ENCODE assay signal across 1 cellular context in the genomic region with DNA sequence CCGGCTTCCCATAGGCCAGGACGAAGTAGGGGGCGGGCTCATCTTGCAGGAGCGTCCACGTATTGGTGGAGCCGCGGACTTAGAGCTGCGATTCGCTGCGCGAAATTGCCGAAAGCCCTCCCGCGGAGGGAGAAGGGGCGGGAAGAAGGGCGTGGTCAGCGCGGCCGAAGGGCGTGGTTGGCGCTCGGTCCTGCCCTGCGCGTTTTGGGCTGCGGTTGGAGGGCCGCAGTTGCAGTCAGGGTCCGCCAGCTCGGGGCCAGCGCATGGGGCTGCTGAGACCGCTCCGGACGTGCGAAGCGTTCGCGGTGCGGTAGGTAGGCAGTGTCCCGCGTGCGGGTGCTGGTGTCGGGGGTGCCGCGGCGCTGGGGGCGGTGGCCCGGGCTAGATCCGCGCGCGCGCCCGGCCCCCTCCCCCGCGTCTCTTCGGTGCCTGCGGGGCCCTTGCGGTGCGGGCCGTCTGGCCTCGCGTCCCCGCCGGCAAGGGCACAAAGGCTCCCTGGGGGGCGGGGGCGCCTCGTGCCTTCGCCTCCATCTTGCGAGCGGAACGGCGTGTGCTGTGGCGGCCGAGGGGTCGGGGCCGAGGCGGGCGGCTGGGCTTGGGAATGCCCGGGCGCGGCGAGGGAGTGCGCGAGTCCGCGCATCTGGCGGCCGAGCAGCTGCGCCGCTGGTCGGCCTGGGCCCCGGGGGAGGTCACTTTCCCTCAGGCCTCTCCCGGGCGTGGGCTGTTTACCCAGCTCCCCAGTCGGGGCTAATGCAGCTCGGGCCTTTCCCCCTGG.
A peak's percentile ranks its signal among the peaks of the same experiment; 100 is the strongest.
TF ChIP-seq lines count a peak whose summit lies in the region.

A gene with protein sequence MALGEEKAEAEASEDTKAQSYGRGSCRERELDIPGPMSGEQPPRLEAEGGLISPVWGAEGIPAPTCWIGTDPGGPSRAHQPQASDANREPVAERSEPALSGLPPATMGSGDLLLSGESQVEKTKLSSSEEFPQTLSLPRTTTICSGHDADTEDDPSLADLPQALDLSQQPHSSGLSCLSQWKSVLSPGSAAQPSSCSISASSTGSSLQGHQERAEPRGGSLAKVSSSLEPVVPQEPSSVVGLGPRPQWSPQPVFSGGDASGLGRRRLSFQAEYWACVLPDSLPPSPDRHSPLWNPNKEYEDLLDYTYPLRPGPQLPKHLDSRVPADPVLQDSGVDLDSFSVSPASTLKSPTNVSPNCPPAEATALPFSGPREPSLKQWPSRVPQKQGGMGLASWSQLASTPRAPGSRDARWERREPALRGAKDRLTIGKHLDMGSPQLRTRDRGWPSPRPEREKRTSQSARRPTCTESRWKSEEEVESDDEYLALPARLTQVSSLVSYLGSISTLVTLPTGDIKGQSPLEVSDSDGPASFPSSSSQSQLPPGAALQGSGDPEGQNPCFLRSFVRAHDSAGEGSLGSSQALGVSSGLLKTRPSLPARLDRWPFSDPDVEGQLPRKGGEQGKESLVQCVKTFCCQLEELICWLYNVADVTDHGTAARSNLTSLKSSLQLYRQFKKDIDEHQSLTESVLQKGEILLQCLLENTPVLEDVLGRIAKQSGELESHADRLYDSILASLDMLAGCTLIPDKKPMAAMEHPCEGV (plus strand): TSS at position 202 of the 775 bp plus-strand sequence. CDS start 13,029 bp downstream, outside the sequence.

TF ChIP-seq in GM12878, 131 proteins besides CTCF, POLR2A, EP300 and RAD21 (continued from another document):
- TF ChIP-seq, protein P1, sequence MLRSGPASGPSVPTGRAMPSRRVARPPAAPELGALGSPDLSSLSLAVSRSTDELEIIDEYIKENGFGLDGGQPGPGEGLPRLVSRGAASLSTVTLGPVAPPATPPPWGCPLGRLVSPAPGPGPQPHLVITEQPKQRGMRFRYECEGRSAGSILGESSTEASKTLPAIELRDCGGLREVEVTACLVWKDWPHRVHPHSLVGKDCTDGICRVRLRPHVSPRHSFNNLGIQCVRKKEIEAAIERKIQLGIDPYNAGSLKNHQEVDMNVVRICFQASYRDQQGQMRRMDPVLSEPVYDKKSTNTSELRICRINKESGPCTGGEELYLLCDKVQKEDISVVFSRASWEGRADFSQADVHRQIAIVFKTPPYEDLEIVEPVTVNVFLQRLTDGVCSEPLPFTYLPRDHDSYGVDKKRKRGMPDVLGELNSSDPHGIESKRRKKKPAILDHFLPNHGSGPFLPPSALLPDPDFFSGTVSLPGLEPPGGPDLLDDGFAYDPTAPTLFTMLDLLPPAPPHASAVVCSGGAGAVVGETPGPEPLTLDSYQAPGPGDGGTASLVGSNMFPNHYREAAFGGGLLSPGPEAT (IDR thresholded peaks at IDR 0.05; ENCODE audit: low read depth) = no peak
- TF ChIP-seq KDM1A (IDR thresholded peaks at IDR 0.05; ENCODE audit: borderline replicate concordance) = no peak
- no peak; the same call in 1 of the 2 replicates for TF ChIP-seq SIN3A (IDR thresholded peaks at IDR 0.05; ENCODE audit: low read depth, low read length)
- TF ChIP-seq TAF1 (IDR thresholded peaks at IDR 0.05; ENCODE audit: borderline replicate concordance, low read depth, low read length) = 0 out of 2 replicates have a peak, but pooled peaks have one; percentile 23
- no peak for TF ChIP-seq IKZF2 (IDR thresholded peaks at IDR 0.05)
- TF ChIP-seq, protein P2, sequence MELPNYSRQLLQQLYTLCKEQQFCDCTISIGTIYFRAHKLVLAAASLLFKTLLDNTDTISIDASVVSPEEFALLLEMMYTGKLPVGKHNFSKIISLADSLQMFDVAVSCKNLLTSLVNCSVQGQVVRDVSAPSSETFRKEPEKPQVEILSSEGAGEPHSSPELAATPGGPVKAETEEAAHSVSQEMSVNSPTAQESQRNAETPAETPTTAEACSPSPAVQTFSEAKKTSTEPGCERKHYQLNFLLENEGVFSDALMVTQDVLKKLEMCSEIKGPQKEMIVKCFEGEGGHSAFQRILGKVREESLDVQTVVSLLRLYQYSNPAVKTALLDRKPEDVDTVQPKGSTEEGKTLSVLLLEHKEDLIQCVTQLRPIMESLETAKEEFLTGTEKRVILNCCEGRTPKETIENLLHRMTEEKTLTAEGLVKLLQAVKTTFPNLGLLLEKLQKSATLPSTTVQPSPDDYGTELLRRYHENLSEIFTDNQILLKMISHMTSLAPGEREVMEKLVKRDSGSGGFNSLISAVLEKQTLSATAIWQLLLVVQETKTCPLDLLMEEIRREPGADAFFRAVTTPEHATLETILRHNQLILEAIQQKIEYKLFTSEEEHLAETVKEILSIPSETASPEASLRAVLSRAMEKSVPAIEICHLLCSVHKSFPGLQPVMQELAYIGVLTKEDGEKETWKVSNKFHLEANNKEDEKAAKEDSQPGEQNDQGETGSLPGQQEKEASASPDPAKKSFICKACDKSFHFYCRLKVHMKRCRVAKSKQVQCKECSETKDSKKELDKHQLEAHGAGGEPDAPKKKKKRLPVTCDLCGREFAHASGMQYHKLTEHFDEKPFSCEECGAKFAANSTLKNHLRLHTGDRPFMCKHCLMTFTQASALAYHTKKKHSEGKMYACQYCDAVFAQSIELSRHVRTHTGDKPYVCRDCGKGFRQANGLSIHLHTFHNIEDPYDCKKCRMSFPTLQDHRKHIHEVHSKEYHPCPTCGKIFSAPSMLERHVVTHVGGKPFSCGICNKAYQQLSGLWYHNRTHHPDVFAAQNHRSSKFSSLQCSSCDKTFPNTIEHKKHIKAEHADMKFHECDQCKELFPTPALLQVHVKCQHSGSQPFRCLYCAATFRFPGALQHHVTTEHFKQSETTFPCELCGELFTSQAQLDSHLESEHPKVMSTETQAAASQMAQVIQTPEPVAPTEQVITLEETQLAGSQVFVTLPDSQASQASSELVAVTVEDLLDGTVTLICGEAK (IDR thresholded peaks at IDR 0.05; ENCODE audit: borderline replicate concordance) = no peak
- TF ChIP-seq, protein P3, sequence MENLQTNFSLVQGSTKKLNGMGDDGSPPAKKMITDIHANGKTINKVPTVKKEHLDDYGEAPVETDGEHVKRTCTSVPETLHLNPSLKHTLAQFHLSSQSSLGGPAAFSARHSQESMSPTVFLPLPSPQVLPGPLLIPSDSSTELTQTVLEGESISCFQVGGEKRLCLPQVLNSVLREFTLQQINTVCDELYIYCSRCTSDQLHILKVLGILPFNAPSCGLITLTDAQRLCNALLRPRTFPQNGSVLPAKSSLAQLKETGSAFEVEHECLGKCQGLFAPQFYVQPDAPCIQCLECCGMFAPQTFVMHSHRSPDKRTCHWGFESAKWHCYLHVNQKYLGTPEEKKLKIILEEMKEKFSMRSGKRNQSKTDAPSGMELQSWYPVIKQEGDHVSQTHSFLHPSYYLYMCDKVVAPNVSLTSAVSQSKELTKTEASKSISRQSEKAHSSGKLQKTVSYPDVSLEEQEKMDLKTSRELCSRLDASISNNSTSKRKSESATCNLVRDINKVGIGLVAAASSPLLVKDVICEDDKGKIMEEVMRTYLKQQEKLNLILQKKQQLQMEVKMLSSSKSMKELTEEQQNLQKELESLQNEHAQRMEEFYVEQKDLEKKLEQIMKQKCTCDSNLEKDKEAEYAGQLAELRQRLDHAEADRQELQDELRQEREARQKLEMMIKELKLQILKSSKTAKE (IDR thresholded peaks at IDR 0.05; ENCODE audit: low read depth, poor library complexity, severe bottlenecking) = no peak
- TF ChIP-seq, protein P4, sequence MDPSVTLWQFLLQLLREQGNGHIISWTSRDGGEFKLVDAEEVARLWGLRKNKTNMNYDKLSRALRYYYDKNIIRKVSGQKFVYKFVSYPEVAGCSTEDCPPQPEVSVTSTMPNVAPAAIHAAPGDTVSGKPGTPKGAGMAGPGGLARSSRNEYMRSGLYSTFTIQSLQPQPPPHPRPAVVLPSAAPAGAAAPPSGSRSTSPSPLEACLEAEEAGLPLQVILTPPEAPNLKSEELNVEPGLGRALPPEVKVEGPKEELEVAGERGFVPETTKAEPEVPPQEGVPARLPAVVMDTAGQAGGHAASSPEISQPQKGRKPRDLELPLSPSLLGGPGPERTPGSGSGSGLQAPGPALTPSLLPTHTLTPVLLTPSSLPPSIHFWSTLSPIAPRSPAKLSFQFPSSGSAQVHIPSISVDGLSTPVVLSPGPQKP (IDR thresholded peaks at IDR 0.05; ENCODE audit: low read depth, low read length) = no peak
- no peak for TF ChIP-seq MTA3 (IDR thresholded peaks at IDR 0.05; ENCODE audit: borderline replicate concordance, low read length)
- no peak for TF ChIP-seq SMAD5 (IDR thresholded peaks at IDR 0.05; ENCODE audit: low read depth)
- TF ChIP-seq HCFC1 (IDR thresholded peaks at IDR 0.05; ENCODE audit: low read length) = no peak
- TF ChIP-seq LARP7 (IDR thresholded peaks at IDR 0.05) = peak; percentile 99
- TF ChIP-seq YY1 (IDR thresholded peaks at IDR 0.05; ENCODE audit: low read depth, low read length) = peak; percentile 77
- TF ChIP-seq BHLHE40 (IDR thresholded peaks at IDR 0.05; ENCODE audit: borderline replicate concordance in 1 of 2, low read depth in 2 of 2, low read length in 1 of 2) = peak in 1 of 2 experiments; percentile 78; a peak in 2 of 4 replicates
- TF ChIP-seq HDGF (IDR thresholded peaks at IDR 0.05) = peak; percentile 97
- no peak for TF ChIP-seq NBN (IDR thresholded peaks at IDR 0.05)
- 0 out of 2 replicates have a peak, but pooled peaks have one; percentile 13 for TF ChIP-seq NRF1 (conservative IDR thresholded peaks at IDR 0.05; ENCODE audit: low read depth, low read length)
- no peak for TF ChIP-seq BMI1 (IDR thresholded peaks at IDR 0.05; ENCODE audit: borderline replicate concordance)
- TF ChIP-seq NR2C1 (IDR thresholded peaks at IDR 0.05) = no peak
- TF ChIP-seq RFX5 (IDR thresholded peaks at IDR 0.05; ENCODE audit: low read depth, low read length) = no peak
- peak; percentile 78 for TF ChIP-seq IKZF1 (conservative IDR thresholded peaks at IDR 0.05)
- TF ChIP-seq, protein P5, sequence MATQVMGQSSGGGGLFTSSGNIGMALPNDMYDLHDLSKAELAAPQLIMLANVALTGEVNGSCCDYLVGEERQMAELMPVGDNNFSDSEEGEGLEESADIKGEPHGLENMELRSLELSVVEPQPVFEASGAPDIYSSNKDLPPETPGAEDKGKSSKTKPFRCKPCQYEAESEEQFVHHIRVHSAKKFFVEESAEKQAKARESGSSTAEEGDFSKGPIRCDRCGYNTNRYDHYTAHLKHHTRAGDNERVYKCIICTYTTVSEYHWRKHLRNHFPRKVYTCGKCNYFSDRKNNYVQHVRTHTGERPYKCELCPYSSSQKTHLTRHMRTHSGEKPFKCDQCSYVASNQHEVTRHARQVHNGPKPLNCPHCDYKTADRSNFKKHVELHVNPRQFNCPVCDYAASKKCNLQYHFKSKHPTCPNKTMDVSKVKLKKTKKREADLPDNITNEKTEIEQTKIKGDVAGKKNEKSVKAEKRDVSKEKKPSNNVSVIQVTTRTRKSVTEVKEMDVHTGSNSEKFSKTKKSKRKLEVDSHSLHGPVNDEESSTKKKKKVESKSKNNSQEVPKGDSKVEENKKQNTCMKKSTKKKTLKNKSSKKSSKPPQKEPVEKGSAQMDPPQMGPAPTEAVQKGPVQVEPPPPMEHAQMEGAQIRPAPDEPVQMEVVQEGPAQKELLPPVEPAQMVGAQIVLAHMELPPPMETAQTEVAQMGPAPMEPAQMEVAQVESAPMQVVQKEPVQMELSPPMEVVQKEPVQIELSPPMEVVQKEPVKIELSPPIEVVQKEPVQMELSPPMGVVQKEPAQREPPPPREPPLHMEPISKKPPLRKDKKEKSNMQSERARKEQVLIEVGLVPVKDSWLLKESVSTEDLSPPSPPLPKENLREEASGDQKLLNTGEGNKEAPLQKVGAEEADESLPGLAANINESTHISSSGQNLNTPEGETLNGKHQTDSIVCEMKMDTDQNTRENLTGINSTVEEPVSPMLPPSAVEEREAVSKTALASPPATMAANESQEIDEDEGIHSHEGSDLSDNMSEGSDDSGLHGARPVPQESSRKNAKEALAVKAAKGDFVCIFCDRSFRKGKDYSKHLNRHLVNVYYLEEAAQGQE (IDR thresholded peaks at IDR 0.05; ENCODE audit: low read depth, low read length) = no peak
- TF ChIP-seq YBX1 (IDR thresholded peaks at IDR 0.05) = no peak
